Comparison of ENCODE assay signal across 21 cellular contexts in genomic region chr16:69562818-69563217, GRCh38. TPM values are rescaled to one million over a fixed set of nuclear protein-coding genes. Genes with fewer than 3 reads are reported as not detected.
DNase-seq lines count a peak whose midpoint lies in the region; ATAC-seq and FAIRE-seq lines count a peak whose summit lies in the region.
"Had no signal": no experiment of that assay in that cellular context is flagged by ENCODE, and none has a peak within 500 bp of the region (broad histone marks: within the 10 kb centered on the region; RNA-seq: fewer than 3 reads in every experiment).

No MANE protein-coding gene starts in this region.

- H3K4me1 Mint-ChIP-seq in activated naive CD8-positive, alpha-beta T cell treated with anti-CD3 and anti-CD28 coated beads for 36 hours = peaks cover 46% of the 10 kb centered on the region
- H3K4me1 Mint-ChIP-seq in memory B cell = peaks cover 17% of the 10 kb centered on the region

- H3K4me3 ChIP-seq in BLaER1 treated with 17β-estradiol and CSF1 and Interleukin-3, amounts not matched to agents 10 nM and 100 nM = no peak overlapping the region
- H3K4me3 ChIP-seq: BLaER1, Peyer's patch, SJSA1 had no signal

- DNase-seq in GM19239 (ENCODE audit: insufficient read length, low spot score) (no peak), memory B cell (ENCODE audit: low spot score in 2 of 2) (no peak), GDM1 (lab: John Stamatoyannopoulos, UW) (no peak), SHP77 treated with DMSO at 0.1 percent for 48 hours (lab: John Stamatoyannopoulos, UW) (no peak)
- DNase-seq in activated naive CD8-positive, alpha-beta T cell treated with anti-CD3 and anti-CD28 coated beads for 36 hours = no peak
- DNase-seq in activated CD8-positive, alpha-beta memory T cell treated with anti-CD3 and anti-CD28 coated beads for 24 hours = no peak
- DNase-seq: CD4-positive, alpha-beta memory T cell; Kasumi-1; NCI-H187 treated with DMSO at 0.1 percent for 48 hours; NCI-H226; NCI-H524; NCI-H774; NK-92 treated with Interleukin-12 subunit alpha and Interleukin-12 subunit beta, amount 100 ng/mL, for 24 hours; Peyer's patch had no signal

- H3K27ac ChIP-seq in BLaER1 treated with 17β-estradiol and CSF1 and Interleukin-3, amounts not matched to agents 10 nM and 100 nM = peak overlapping the region in 6 of 11 experiments; percentile 95 to 98 (median 96); a peak in 8 of 22 replicates
- H3K27ac ChIP-seq: SJSA1 had no signal

- FAIRE-seq in GM19239 (lab: Jason Lieb, UNC) = peak; percentile 21
- FAIRE-seq: G401.6, GM18507, HTR-8/SVneo had no signal

- peaks cover 21% of the 10 kb centered on the region for H3K36me3 Mint-ChIP-seq in activated naive CD8-positive, alpha-beta T cell treated with anti-CD3 and anti-CD28 coated beads for 36 hours
- H3K36me3 Mint-ChIP-seq in memory B cell = no peaks in the 10 kb centered on the region

- H3K36me3 ChIP-seq in BLaER1 treated with 17β-estradiol and CSF1 and Interleukin-3, amounts not matched to agents 10 nM and 100 nM = no peaks in the 10 kb centered on the region
- H3K36me3 ChIP-seq: BLaER1, Peyer's patch had no signal

- peaks cover 10 to 16% (median 14%) of the 10 kb centered on the region in 11 experiments; a peak in 20 of 22 replicates for H4K20me1 ChIP-seq in BLaER1 treated with 17β-estradiol and CSF1 and Interleukin-3, amounts not matched to agents 10 nM and 100 nM

- H3K27me3 ChIP-seq in BLaER1 treated with 17β-estradiol and CSF1 and Interleukin-3, amounts not matched to agents 10 nM and 100 nM = no peaks in the 10 kb centered on the region
- H3K27me3 ChIP-seq: BLaER1, Peyer's patch, SJSA1 had no signal

- H3K4me1 ChIP-seq in BLaER1 treated with 17β-estradiol and CSF1 and Interleukin-3, amounts not matched to agents 10 nM and 100 nM = peaks cover 21 to 34% (median 29%) of the 10 kb centered on the region in 10 experiments

- ATAC-seq in memory B cell (ENCODE audit: low read depth) (no peak), HG03108 (IDR thresholded peaks at IDR 0.05; ENCODE audit: unreplicated experiment) (no peak)

- no peaks in the 10 kb centered on the region for H3K9me3 ChIP-seq in BLaER1 treated with 17β-estradiol and CSF1 and Interleukin-3, amounts not matched to agents 10 nM and 100 nM (replicated peaks in 1 of 11)
- H3K9me3 ChIP-seq: BLaER1, Peyer's patch, SJSA1 had no signal

- H3K27ac Mint-ChIP-seq in activated naive CD8-positive, alpha-beta T cell treated with anti-CD3 and anti-CD28 coated beads for 36 hours = peak overlapping the region; percentile 52
- peak overlapping the region; percentile 99 for H3K27ac Mint-ChIP-seq in memory B cell

- peak overlapping the region in 9 of 11 experiments; percentile 73 to 99 (median 88); a peak in 14 of 22 replicates for H3K4me2 ChIP-seq in BLaER1 treated with 17β-estradiol and CSF1 and Interleukin-3, amounts not matched to agents 10 nM and 100 nM

- H3K9ac ChIP-seq in BLaER1 treated with 17β-estradiol and CSF1 and Interleukin-3, amounts not matched to agents 10 nM and 100 nM = 0 out of 22 replicates have a peak overlapping the region, but pooled peaks of 1 of the 11 experiments have one; percentile 98
- H3K9ac ChIP-seq: BLaER1 had no signal

- no peaks in the 10 kb centered on the region for H3K9me3 Mint-ChIP-seq in activated naive CD8-positive, alpha-beta T cell treated with anti-CD3 and anti-CD28 coated beads for 36 hours
- H3K9me3 Mint-ChIP-seq in memory B cell = no peaks in the 10 kb centered on the region

- no peaks in the 10 kb centered on the region for H3K27me3 Mint-ChIP-seq in activated naive CD8-positive, alpha-beta T cell treated with anti-CD3 and anti-CD28 coated beads for 36 hours
- H3K27me3 Mint-ChIP-seq in memory B cell = no peaks in the 10 kb centered on the region
- H3K27me3 Mint-ChIP-seq: CD4-positive, alpha-beta memory T cell had no signal

- no peak overlapping the region for H3K4me3 Mint-ChIP-seq in activated naive CD8-positive, alpha-beta T cell treated with anti-CD3 and anti-CD28 coated beads for 36 hours
- H3K4me3 Mint-ChIP-seq in memory B cell = no peak overlapping the region

RNA-seq across cellular contexts. Expression of gene NFAT5, which starts 2.9 kb away (rescaled TPM):
- total RNA-seq in activated naive CD8-positive, alpha-beta T cell treated with anti-CD3 and anti-CD28 coated beads for 36 hours = 10 to 100 TPM; 26.1 to 26.3 TPM
